ENCODE assay signal across 20 cellular contexts in the genomic region with DNA sequence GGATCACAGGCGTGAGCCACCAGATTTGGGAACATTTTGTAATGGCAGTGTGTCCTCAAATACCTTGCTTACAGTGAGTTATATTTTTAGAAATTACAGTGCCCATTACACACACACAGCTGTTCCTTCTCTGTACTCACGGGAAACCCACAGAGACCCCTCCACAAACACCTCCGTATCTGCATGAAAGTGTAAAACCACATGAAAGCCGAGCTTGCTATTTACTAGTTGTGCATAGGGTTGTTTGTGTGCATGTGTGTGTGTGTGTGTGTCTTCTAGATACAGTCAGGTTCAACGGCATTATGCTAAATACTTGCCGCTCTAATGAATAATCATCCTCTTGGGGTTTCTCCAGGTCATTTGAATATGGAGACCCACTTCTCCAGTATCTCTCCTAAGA. TPM values are rescaled to one million over a fixed set of nuclear protein-coding genes. Genes with fewer than 3 reads are reported as not detected.
A peak's percentile ranks its signal among the peaks of the same experiment; 100 is the strongest.
DNase-seq lines count a peak whose midpoint lies in the region; ATAC-seq, FAIRE-seq and TF ChIP-seq lines count a peak whose summit lies in the region.
"Had no signal": no experiment of that assay in that cellular context is flagged by ENCODE, and none has a peak within 500 bp of the region (broad histone marks: within the 10 kb centered on the region; RNA-seq: fewer than 3 reads in every experiment).

No MANE protein-coding gene starts in this region.

- CTCF ChIA-PET in naive thymus-derived CD4-positive, alpha-beta T cell (lab: Charles Lee) = no interaction called here

- H3K9me3 Mint-ChIP-seq in naive thymus-derived CD4-positive, alpha-beta T cell = peaks cover 0 to 6% (median 1%) of the 10 kb centered on the region in 11 donors

- H3K4me3 Mint-ChIP-seq in naive thymus-derived CD4-positive, alpha-beta T cell = no peak overlapping the region

- no peak for TF ChIP-seq CTCF in GM06990 (IDR thresholded peaks at IDR 0.05; ENCODE audit: insufficient read depth, low read length, poor library complexity, severe bottlenecking)

- peak; percentile 79 for ATAC-seq in naive thymus-derived CD4-positive, alpha-beta T cell
- no peak for ATAC-seq in GM21786 (IDR thresholded peaks at IDR 0.05; ENCODE audit: unreplicated experiment)
- ATAC-seq in left lobe of liver = no peak
- ATAC-seq: HCT116 had no signal

- POLR2A ChIA-PET in naive thymus-derived CD4-positive, alpha-beta T cell (lab: Charles Lee) = no interaction called here

- H3K27ac ChIP-seq in naive thymus-derived CD4-positive, alpha-beta T cell (ENCODE audit: low read depth, low read length) = no peak overlapping the region
- H3K27ac ChIP-seq: adrenal gland, heart left ventricle, suprapubic skin had no signal

- peak; percentile 94 for FAIRE-seq in GM18507 (lab: Jason Lieb, UNC)
- FAIRE-seq: urothelium cell line had no signal

- H3K36me3 Mint-ChIP-seq in naive thymus-derived CD4-positive, alpha-beta T cell = peaks cover 0 to 5% (median 0%) of the 10 kb centered on the region in 5 donors

- H3K4me1 Mint-ChIP-seq in naive thymus-derived CD4-positive, alpha-beta T cell = peaks cover 0 to 11% (median 2%) of the 10 kb centered on the region in 7 donors

- peak overlapping the region in 1 of 9 donors; percentile 28 for H3K27ac Mint-ChIP-seq in naive thymus-derived CD4-positive, alpha-beta T cell

- H3K4me3 ChIP-seq in GM06990 (replicated peaks; ENCODE audit: low read depth, low read length) = peak overlapping the region; percentile 43
- no peak overlapping the region for H3K4me3 ChIP-seq in naive thymus-derived CD4-positive, alpha-beta T cell (ENCODE audit: low read length)
- H3K4me3 ChIP-seq: adrenal gland, heart left ventricle, suprapubic skin had no signal

- peaks cover 9 to 58% (median 28%) of the 10 kb centered on the region in 5 donors for H3K27me3 Mint-ChIP-seq in naive thymus-derived CD4-positive, alpha-beta T cell

- no peaks in the 10 kb centered on the region for H3K36me3 ChIP-seq in GM06990 (ENCODE audit: control insufficient read depth, insufficient read depth, low read length)
- no peaks in the 10 kb centered on the region for H3K36me3 ChIP-seq in naive thymus-derived CD4-positive, alpha-beta T cell (ENCODE audit: control insufficient read depth in 2 of 3, insufficient read depth in 3 of 3, low read length in 3 of 3)
- H3K36me3 ChIP-seq: adrenal gland, heart left ventricle, suprapubic skin had no signal

- H3K27me3 ChIP-seq in GM06990 (replicated peaks; ENCODE audit: control insufficient read depth, insufficient read depth, low read length) = no peaks in the 10 kb centered on the region
- H3K27me3 ChIP-seq in naive thymus-derived CD4-positive, alpha-beta T cell (ENCODE audit: control insufficient read depth in 2 of 2, insufficient read depth in 2 of 2, low read length in 2 of 2) = no peaks in the 10 kb centered on the region
- H3K27me3 ChIP-seq: adrenal gland had no signal

- DNase-seq in GM06990 (ENCODE audit: extremely low read depth, insufficient read length) = no peak
- peak; percentile 40 for DNase-seq in GM18507 (ENCODE audit: extremely low spot score, insufficient read length, low read depth)
- DNase-seq in NAMALWA (ENCODE audit: low spot score) = peak; percentile 17
- DNase-seq in naive thymus-derived CD4-positive, alpha-beta T cell = no peak
- no peak for DNase-seq in AG20443 (ENCODE audit: low spot score)
- no peak for DNase-seq in amygdala (lab: John Stamatoyannopoulos, UW)
- no peak for DNase-seq in left lobe of liver (ENCODE audit: low spot score)
- DNase-seq: activated CD4-positive, CD25-positive, alpha-beta regulatory T cell treated with anti-CD3 and anti-CD28 coated beads, Interleukin-2, amount 50 U/mL, for 72 hours; Calu3; EL; NCI-H2107; NCI-H524 treated with DMSO at 0.1 percent for 48 hours had no signal

- no peaks in the 10 kb centered on the region for H3K9me3 ChIP-seq in naive thymus-derived CD4-positive, alpha-beta T cell (ENCODE audit: control insufficient read depth in 2 of 3, low read length in 3 of 3)
- H3K9me3 ChIP-seq: adrenal gland, heart left ventricle, suprapubic skin had no signal

- intact Hi-C loops in naive thymus-derived CD4-positive, alpha-beta T cell (cut with micrococcal nuclease) = no loop called here

- H3K4me1 ChIP-seq in naive thymus-derived CD4-positive, alpha-beta T cell (ENCODE audit: control insufficient read depth in 2 of 2, insufficient read depth in 2 of 2, low read length in 2 of 2) = peaks cover 0 to 5% of the 10 kb centered on the region in 2 donors
- H3K4me1 ChIP-seq: adrenal gland, suprapubic skin had no signal

RNA-seq across cellular contexts. Expression of a gene that starts 22.3 kb away (rescaled TPM):
- total RNA-seq in naive thymus-derived CD4-positive, alpha-beta T cell = 10 to 100 TPM in 1 of 5 experiments, 1 to 10 TPM in 1, under 1 TPM in 3; 0.24 to 50.3 (median 0.87) TPM
- polyA plus RNA-seq in naive thymus-derived CD4-positive, alpha-beta T cell = under 1 TPM; 0.18 to 0.38 TPM
- 1.6 TPM for total RNA-seq in left lobe of liver
- total RNA-seq: Calu3 had no signal

RNA-seq across cellular contexts. Expression of a gene that starts 42.1 kb away (rescaled TPM):
- total RNA-seq in naive thymus-derived CD4-positive, alpha-beta T cell = 10 to 100 TPM in 1 of 5 experiments, 1 to 10 TPM in 1, not detected in 3; 4.3 to 36.7 TPM
- under 1 TPM in 1 of 2 donors, not detected in 1; 0.14 TPM for polyA plus RNA-seq in naive thymus-derived CD4-positive, alpha-beta T cell
- 0.60 TPM for total RNA-seq in left lobe of liver
- total RNA-seq: Calu3, suprapubic skin had no signal

RNA-seq across cellular contexts. Expression of a gene that starts 48.7 kb away (rescaled TPM):
- total RNA-seq in naive thymus-derived CD4-positive, alpha-beta T cell = 10 to 100 TPM in 1 of 5 experiments, 1 to 10 TPM in 2, under 1 TPM in 1, not detected in 1; 0.85 to 12.8 (median 2.2) TPM
- polyA plus RNA-seq in naive thymus-derived CD4-positive, alpha-beta T cell = 1 to 10 TPM; 2.5 to 5.5 TPM
- not detected for total RNA-seq in left lobe of liver
- total RNA-seq: Calu3, left ventricle myocardium superior, mucosa of gallbladder, suprapubic skin had no signal
- polyA plus RNA-seq: adrenal gland, heart left ventricle had no signal

Comparison
In these comparisons a context has a peak if more than half of its experiments do, and no peak if none do; other contexts are left out.
1. DNase-seq: peak in GM18507 (single experiment) and NAMALWA (single experiment); none in GM06990 (single experiment), naive thymus-derived CD4-positive, alpha-beta T cell (0 of 9), AG20443 (single experiment), amygdala (0 of 56) and left lobe of liver (single experiment).